ENCODE assay signal across 8 cellular contexts in genomic region chr12:108730337-108731104, GRCh38. TPM values are rescaled to one million over a fixed set of nuclear protein-coding genes. Genes with fewer than 3 reads are reported as not detected.
DNase-seq lines count a peak whose midpoint lies in the region; ATAC-seq and TF ChIP-seq lines count a peak whose summit lies in the region.

No MANE protein-coding gene starts in this region.

- H3K4me2 ChIP-seq in fibroblast of lung (ENCODE audit: extremely low read depth, insufficient read depth, low read length) = peak overlapping the region; percentile 98

- H2AFZ ChIP-seq in fibroblast of lung (ENCODE audit: low read length) = no peak overlapping the region

- H4K20me1 ChIP-seq in fibroblast of lung (ENCODE audit: control insufficient read depth, extremely low read depth, insufficient read depth, low read length) = peaks cover 7% of the 10 kb centered on the region

- CTCF ChIA-PET in GM10248 (lab: Yijun Ruan, JAX) = interaction anchor here (0.9 to 1.4 kb wide), 4 partner anchors 13 to 73 kb away, joined by 3 to 7 read pairs (median 4); no protein-coding TSS in a partner anchor
- CTCF ChIA-PET in naive thymus-derived CD4-positive, alpha-beta T cell (lab: Charles Lee) = interaction anchor here (0.8 to 1.4 kb wide), 4 partner anchors 66 to 113 kb away, joined by 3 to 5 read pairs (median 3); no protein-coding TSS in a partner anchor

- TF ChIP-seq CTCF in GM10248 (IDR thresholded peaks at IDR 0.05; ENCODE audit: control extremely low read depth, extremely low read depth, low read depth, missing control alignments) (no peak), fibroblast of lung (conservative IDR thresholded peaks at IDR 0.05 in 1 of 2, IDR thresholded peaks at IDR 0.05 in 1 of 2; ENCODE audit: low read depth in 1 of 2, low read length in 2 of 2) (no peak)

- DNase-seq in GM10248 (ENCODE audit: extremely low spot score) (peak; percentile 53), HT-29 (ENCODE audit: low spot score) (peak; percentile 68), NOMO-1 (lab: John Stamatoyannopoulos, UW; ENCODE audit: unreplicated experiment in 2 of 2) (peak; percentile 65 to 81), fibroblast of lung (ENCODE audit: low read depth in 2 of 2) (peak; percentile 70 to 85), stromal cell of bone marrow (ENCODE audit: low read depth) (peak; percentile 43)
- peak; percentile 68 for DNase-seq in activated T-cell treated with anti-CD3 and anti-CD28 coated beads, Interleukin-2, amount 50 U/mL, for 24 hours
- peak; percentile 9 to 54 (median 22) for DNase-seq in naive thymus-derived CD4-positive, alpha-beta T cell

- H3K27ac Mint-ChIP-seq in activated T-cell treated with anti-CD3 and anti-CD28 coated beads, Interleukin-2, amount 50 U/mL, for 24 hours = peak overlapping the region; percentile 88
- peak overlapping the region in 8 of 9 donors; percentile 57 to 88 (median 74) for H3K27ac Mint-ChIP-seq in naive thymus-derived CD4-positive, alpha-beta T cell

- no peaks in the 10 kb centered on the region for H3K27me3 ChIP-seq in fibroblast of lung (ENCODE audit: control insufficient read depth, insufficient read depth, low read length)
- H3K27me3 ChIP-seq in naive thymus-derived CD4-positive, alpha-beta T cell (ENCODE audit: control insufficient read depth in 2 of 2, insufficient read depth in 2 of 2, low read length in 2 of 2) = no peaks in the 10 kb centered on the region

- H3K36me3 ChIP-seq in fibroblast of lung (ENCODE audit: control insufficient read depth, insufficient read depth, low read length) = no peaks in the 10 kb centered on the region
- H3K36me3 ChIP-seq in naive thymus-derived CD4-positive, alpha-beta T cell (ENCODE audit: control insufficient read depth in 2 of 3, insufficient read depth in 3 of 3, low read length in 3 of 3) = peaks cover 0 to 3% (median 0%) of the 10 kb centered on the region in 3 experiments

- peaks cover 14% of the 10 kb centered on the region for H3K4me1 ChIP-seq in fibroblast of lung (ENCODE audit: control insufficient read depth, extremely low read depth, insufficient read depth, low read length)
- H3K4me1 ChIP-seq in naive thymus-derived CD4-positive, alpha-beta T cell (ENCODE audit: control insufficient read depth in 2 of 2, insufficient read depth in 2 of 2, low read length in 2 of 2) = peaks cover 4 to 6% of the 10 kb centered on the region in 2 donors

- ATAC-seq in naive thymus-derived CD4-positive, alpha-beta T cell = no peak
- ATAC-seq in HG03342 (IDR thresholded peaks at IDR 0.05; ENCODE audit: unreplicated experiment) = no peak

- POLR2A ChIA-PET in GM10248 (lab: Yijun Ruan, JAX) = interaction anchor here (0.5 to 1.3 kb wide), 6 partner anchors 9 to 66 kb away, joined by 3 to 7 read pairs (median 3); no protein-coding TSS in a partner anchor
- POLR2A ChIA-PET in naive thymus-derived CD4-positive, alpha-beta T cell (lab: Charles Lee) = interaction anchor here (0.6 to 1.0 kb wide), 2 partner anchors 73 to 97 kb away, joined by 3 read pairs; partner anchors contain the start of gene SELPLG

- peaks cover 58% of the 10 kb centered on the region for H3K79me2 ChIP-seq in fibroblast of lung (ENCODE audit: control insufficient read depth, insufficient read depth, low read length)

- peak overlapping the region; percentile 99 for H3K27ac ChIP-seq in fibroblast of lung (ENCODE audit: insufficient read depth, low read length)
- H3K27ac ChIP-seq in naive thymus-derived CD4-positive, alpha-beta T cell (ENCODE audit: low read depth, low read length) = peak overlapping the region; percentile 68

- H3K4me1 Mint-ChIP-seq in activated T-cell treated with anti-CD3 and anti-CD28 coated beads, Interleukin-2, amount 50 U/mL, for 24 hours (ENCODE audit: low read depth) = peaks cover 47% of the 10 kb centered on the region
- H3K4me1 Mint-ChIP-seq in naive thymus-derived CD4-positive, alpha-beta T cell = peaks cover 0 to 44% (median 19%) of the 10 kb centered on the region in 7 donors

- H3K36me3 Mint-ChIP-seq in activated T-cell treated with anti-CD3 and anti-CD28 coated beads, Interleukin-2, amount 50 U/mL, for 24 hours (ENCODE audit: low read depth) = peaks cover 7% of the 10 kb centered on the region
- H3K36me3 Mint-ChIP-seq in naive thymus-derived CD4-positive, alpha-beta T cell = peaks cover 0 to 3% (median 0%) of the 10 kb centered on the region in 5 donors

- intact Hi-C loops in naive thymus-derived CD4-positive, alpha-beta T cell (cut with micrococcal nuclease) = loop anchor here (1.0 to 10.0 kb wide), 19 partner anchors 39 to 1264 kb away; partner anchors contain the start of genes SELPLG (in 2 of the 2), SSH1 (in 2 of the 2), USP30 (in 2 of the 2) and ALKBH2 (in 1 of the 2)

- H3K9ac ChIP-seq in fibroblast of lung (ENCODE audit: insufficient read depth, low read length) = peak overlapping the region; percentile 98

- H3K4me3 ChIP-seq in fibroblast of lung (replicated peaks in 1 of 4; ENCODE audit: control extremely low read depth in 1 of 4, insufficient read depth in 1 of 4, low read depth in 3 of 4, low read length in 4 of 4) = peak overlapping the region; percentile 73 to 97 (median 94)
- H3K4me3 ChIP-seq in naive thymus-derived CD4-positive, alpha-beta T cell (ENCODE audit: low read length) = peak overlapping the region; percentile 58

- no peaks in the 10 kb centered on the region for H3K9me3 ChIP-seq in fibroblast of lung (ENCODE audit: control insufficient read depth, insufficient read depth, low read depth, low read length)
- no peaks in the 10 kb centered on the region for H3K9me3 ChIP-seq in naive thymus-derived CD4-positive, alpha-beta T cell (ENCODE audit: control insufficient read depth in 2 of 3, low read length in 3 of 3)

- H3K9me3 Mint-ChIP-seq in activated T-cell treated with anti-CD3 and anti-CD28 coated beads, Interleukin-2, amount 50 U/mL, for 24 hours = no peaks in the 10 kb centered on the region
- H3K9me3 Mint-ChIP-seq in naive thymus-derived CD4-positive, alpha-beta T cell = no peaks in the 10 kb centered on the region

- peak overlapping the region; percentile 84 for H3K4me3 Mint-ChIP-seq in activated T-cell treated with anti-CD3 and anti-CD28 coated beads, Interleukin-2, amount 50 U/mL, for 24 hours
- peak overlapping the region; percentile 81 to 96 (median 88) for H3K4me3 Mint-ChIP-seq in naive thymus-derived CD4-positive, alpha-beta T cell

- H3K27me3 Mint-ChIP-seq in activated T-cell treated with anti-CD3 and anti-CD28 coated beads, Interleukin-2, amount 50 U/mL, for 24 hours = no peaks in the 10 kb centered on the region
- H3K27me3 Mint-ChIP-seq in naive thymus-derived CD4-positive, alpha-beta T cell = peaks cover 0 to 9% (median 0%) of the 10 kb centered on the region in 5 donors

RNA-seq across cellular contexts. Expression of gene CORO1C, which starts 0.8 kb away (rescaled TPM):
- 62.9 and 67.5 TPM in 2 replicates for total RNA-seq in HT-29 (2014; rRNA removed; shearing (Covaris generic))
- total RNA-seq in fibroblast of lung = 202 and 288 TPM in 2 replicates
- 542 and 773 TPM in 2 replicates for polyA plus RNA-seq in fibroblast of lung
- polyA plus RNA-seq in fibroblast of lung (2012) = 395 and 442 TPM in 2 replicates
- 1,176 and 1,331 TPM in 2 replicates for polyA minus RNA-seq in fibroblast of lung (ENCODE audit: low replicate concordance)
- total RNA-seq in naive thymus-derived CD4-positive, alpha-beta T cell = 10 to 100 TPM in 3 of 5 experiments, 1 to 10 TPM in 2; 7.6 to 71.8 (median 15.7) TPM
- polyA plus RNA-seq in naive thymus-derived CD4-positive, alpha-beta T cell = 1 to 10 TPM; 2.5 to 4.0 TPM

Comparison
In these comparisons a context has a peak if more than half of its experiments do, and no peak if none do; other contexts are left out.
1. DNase-seq: peak in every context shown above with its lines; median percentile 78 in fibroblast of lung; 73 in NOMO-1; 68 in HT-29; 68 in activated T-cell treated with anti-CD3 and anti-CD28 coated beads, Interleukin-2, amount 50 U/mL, for 24 hours; 53 in GM10248; 43 in stromal cell of bone marrow; 22 in naive thymus-derived CD4-positive, alpha-beta T cell.